ENCODE assay signal across 32 cellular contexts in genomic region chr19:5097959-5098623, GRCh38.
"Had no signal": no experiment of that assay in that cellular context is flagged by ENCODE, and none has a peak within 500 bp of the region (broad histone marks: within the 10 kb centered on the region; RNA-seq: fewer than 3 reads in every experiment).

No MANE protein-coding gene starts in this region.

- H3K4me3 Mint-ChIP-seq: activated CD4-positive, alpha-beta memory T cell treated with anti-CD3 and anti-CD28 coated beads, Interleukin-2, amount 10 ng/mL, durations not matched to agents 7 days and 5 days; activated CD4-positive, alpha-beta T cell treated with anti-CD3 and anti-CD28 coated beads for 36 hours; activated CD4-positive, alpha-beta T cell treated with anti-CD3 and anti-CD28 coated beads, Interleukin-2, amount 10 ng/mL, durations not matched to agents 24 days and 14 days; activated naive CD8-positive, alpha-beta T cell; activated T-cell treated with anti-CD3 and anti-CD28 coated beads, Interleukin-2, amount 50 U/mL, for 4 hours; activated T-helper 17 cell treated with anti-CD3 and anti-CD28 coated beads, Interleukin-2, amount 50 U/mL, for 72 hours; dendritic cell treated with granulocyte-macrophage colony-stimulating factor and Interleukin-4, amounts not matched to agents 40 ng/mL and 50 ng/mL, for 4 days; effector memory CD8-positive, alpha-beta T cell; T-helper 17 cell; T-helper 2 cell treated with Interferon-gamma antibody and Interleukin-4, amounts not matched to agents 5 μg/mL and 100 μg/mL, for 36 hours had no signal

- H3K27ac Mint-ChIP-seq: activated CD4-positive, alpha-beta memory T cell treated with anti-CD3 and anti-CD28 coated beads, Interleukin-2, amount 10 ng/mL, durations not matched to agents 7 days and 5 days; activated CD4-positive, alpha-beta T cell treated with anti-CD3 and anti-CD28 coated beads for 36 hours; activated CD4-positive, alpha-beta T cell treated with anti-CD3 and anti-CD28 coated beads, Interleukin-2, amount 10 ng/mL, durations not matched to agents 24 days and 14 days; activated naive CD8-positive, alpha-beta T cell; activated T-helper 17 cell treated with anti-CD3 and anti-CD28 coated beads, Interleukin-2, amount 50 U/mL, for 72 hours; dendritic cell treated with granulocyte-macrophage colony-stimulating factor and Interleukin-4, amounts not matched to agents 40 ng/mL and 50 ng/mL, for 4 days; effector memory CD8-positive, alpha-beta T cell; T-helper 17 cell; T-helper 2 cell treated with Interferon-gamma antibody and Interleukin-4, amounts not matched to agents 5 μg/mL and 100 μg/mL, for 36 hours had no signal

- H3K4me3 ChIP-seq: breast epithelium, cardiac muscle cell, coronary artery, dorsolateral prefrontal cortex, esophagus muscularis mucosa, gastrocnemius medialis, heart right ventricle had no signal

- DNase-seq: activated CD4-positive, alpha-beta memory T cell treated with anti-CD3 and anti-CD28 coated beads, Interleukin-2, amount 10 ng/mL, durations not matched to agents 7 days and 5 days; activated CD4-positive, alpha-beta T cell treated with anti-CD3 and anti-CD28 coated beads for 36 hours; activated CD4-positive, alpha-beta T cell treated with anti-CD3 and anti-CD28 coated beads, Interleukin-2, amount 10 ng/mL, durations not matched to agents 24 days and 14 days; activated CD4-positive, CD25-positive, alpha-beta regulatory T cell; activated CD4-positive, CD25-positive, alpha-beta regulatory T cell treated with anti-CD3 and anti-CD28 coated beads, Interleukin-2, amount 50 U/mL, for 72 hours; activated effector memory CD4-positive, alpha-beta T cell treated with Interleukin-2 at 50 U/mL for 16 hours; activated gamma-delta T cell treated with Interleukin-2 at 50 U/mL for 16 hours; activated naive CD4-positive, alpha-beta T cell treated with anti-CD3 and anti-CD28 coated beads, Interleukin-2, amount 50 U/mL, for 16 hours; activated naive CD4-positive, alpha-beta T cell treated with Interleukin-2 at 50 U/mL for 16 hours; activated T-cell treated with anti-CD3 and anti-CD28 coated beads, Interleukin-2, amount 50 U/mL, for 4 hours; amniotic stem cell; anterior cingulate cortex; central memory CD4-positive, alpha-beta T cell; cerebellar nuclear complex; dorsolateral prefrontal cortex; effector CD4-positive, alpha-beta T cell; effector memory CD8-positive, alpha-beta T cell; erythroblast; foreskin keratinocyte; gastrocnemius medialis; heart right ventricle; T-helper 1 cell; T-helper 17 cell; T1000 had no signal

- H3K36me3 ChIP-seq: breast epithelium had no signal

- H3K4me1 ChIP-seq: foreskin keratinocyte had no signal

- H3K27me3 ChIP-seq: breast epithelium, cardiac muscle cell, dorsolateral prefrontal cortex, esophagus muscularis mucosa, foreskin keratinocyte, gastrocnemius medialis, heart right ventricle had no signal

- H3K4me1 Mint-ChIP-seq: activated CD4-positive, alpha-beta memory T cell treated with anti-CD3 and anti-CD28 coated beads, Interleukin-2, amount 10 ng/mL, durations not matched to agents 7 days and 5 days; activated CD4-positive, alpha-beta T cell treated with anti-CD3 and anti-CD28 coated beads for 36 hours; activated CD4-positive, alpha-beta T cell treated with anti-CD3 and anti-CD28 coated beads, Interleukin-2, amount 10 ng/mL, durations not matched to agents 24 days and 14 days; activated T-helper 17 cell treated with anti-CD3 and anti-CD28 coated beads, Interleukin-2, amount 50 U/mL, for 72 hours had no signal

- H3K27me3 Mint-ChIP-seq: activated CD4-positive, alpha-beta memory T cell treated with anti-CD3 and anti-CD28 coated beads, Interleukin-2, amount 10 ng/mL, durations not matched to agents 7 days and 5 days; activated CD4-positive, alpha-beta T cell treated with anti-CD3 and anti-CD28 coated beads for 36 hours; activated CD4-positive, alpha-beta T cell treated with anti-CD3 and anti-CD28 coated beads, Interleukin-2, amount 10 ng/mL, durations not matched to agents 24 days and 14 days; activated naive CD8-positive, alpha-beta T cell; activated T-helper 17 cell treated with anti-CD3 and anti-CD28 coated beads, Interleukin-2, amount 50 U/mL, for 72 hours; dendritic cell treated with granulocyte-macrophage colony-stimulating factor and Interleukin-4, amounts not matched to agents 40 ng/mL and 50 ng/mL, for 4 days; effector memory CD8-positive, alpha-beta T cell; T-helper 17 cell had no signal

- H3K27ac ChIP-seq: breast epithelium, cardiac muscle cell, coronary artery, dorsolateral prefrontal cortex, esophagus muscularis mucosa, foreskin keratinocyte, gastrocnemius medialis, heart right ventricle had no signal
